1 cellular context compared by ENCODE assay signal in genomic region chr6:43009124-43009523, GRCh38.
A peak's percentile ranks its signal among the peaks of the same experiment; 100 is the strongest.
TF ChIP-seq lines count a peak whose summit lies in the region.

No MANE protein-coding gene starts in this region.

TF ChIP-seq in K562, 482 proteins besides CTCF, POLR2A, EP300 and RAD21:
- TF ChIP-seq ZSCAN32 (CRISPR knock-in tag; IDR thresholded peaks at IDR 0.05): no peak
- TF ChIP-seq, protein P1, sequence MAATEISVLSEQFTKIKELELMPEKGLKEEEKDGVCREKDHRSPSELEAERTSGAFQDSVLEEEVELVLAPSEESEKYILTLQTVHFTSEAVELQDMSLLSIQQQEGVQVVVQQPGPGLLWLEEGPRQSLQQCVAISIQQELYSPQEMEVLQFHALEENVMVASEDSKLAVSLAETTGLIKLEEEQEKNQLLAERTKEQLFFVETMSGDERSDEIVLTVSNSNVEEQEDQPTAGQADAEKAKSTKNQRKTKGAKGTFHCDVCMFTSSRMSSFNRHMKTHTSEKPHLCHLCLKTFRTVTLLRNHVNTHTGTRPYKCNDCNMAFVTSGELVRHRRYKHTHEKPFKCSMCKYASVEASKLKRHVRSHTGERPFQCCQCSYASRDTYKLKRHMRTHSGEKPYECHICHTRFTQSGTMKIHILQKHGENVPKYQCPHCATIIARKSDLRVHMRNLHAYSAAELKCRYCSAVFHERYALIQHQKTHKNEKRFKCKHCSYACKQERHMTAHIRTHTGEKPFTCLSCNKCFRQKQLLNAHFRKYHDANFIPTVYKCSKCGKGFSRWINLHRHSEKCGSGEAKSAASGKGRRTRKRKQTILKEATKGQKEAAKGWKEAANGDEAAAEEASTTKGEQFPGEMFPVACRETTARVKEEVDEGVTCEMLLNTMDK (IDR thresholded peaks at IDR 0.05; ENCODE audit: borderline replicate concordance, insufficient read depth, low read depth, low read length, poor library complexity, severe bottlenecking): peak; percentile 76
- TF ChIP-seq ZNF253 (CRISPR knock-in tag; conservative IDR thresholded peaks at IDR 0.05): no peak
- TF ChIP-seq ZNF263 (CRISPR knock-in tag; IDR thresholded peaks at IDR 0.05; ENCODE audit: borderline replicate concordance): peak; percentile 54
- 0 out of 2 replicates have a peak, but pooled peaks have one; percentile 37 for TF ChIP-seq XRCC5 (IDR thresholded peaks at IDR 0.05; ENCODE audit: low read depth, low read length)
- no peak for TF ChIP-seq CEBPB (tag; IDR thresholded peaks at IDR 0.05)
- TF ChIP-seq ZBTB1 (CRISPR knock-in tag; IDR thresholded peaks at IDR 0.05; ENCODE audit: borderline replicate concordance, low read depth): no peak
- TF ChIP-seq IRF9 (tag; IDR thresholded peaks at IDR 0.05): no peak
- TF ChIP-seq POLR2AphosphoS5 (IDR thresholded peaks at IDR 0.05; ENCODE audit: control insufficient read depth, insufficient read depth, low read depth, low read length): 0 out of 2 replicates have a peak, but pooled peaks have one; percentile 19
- no peak for TF ChIP-seq NFIC (IDR thresholded peaks at IDR 0.05)
- TF ChIP-seq, protein P2, sequence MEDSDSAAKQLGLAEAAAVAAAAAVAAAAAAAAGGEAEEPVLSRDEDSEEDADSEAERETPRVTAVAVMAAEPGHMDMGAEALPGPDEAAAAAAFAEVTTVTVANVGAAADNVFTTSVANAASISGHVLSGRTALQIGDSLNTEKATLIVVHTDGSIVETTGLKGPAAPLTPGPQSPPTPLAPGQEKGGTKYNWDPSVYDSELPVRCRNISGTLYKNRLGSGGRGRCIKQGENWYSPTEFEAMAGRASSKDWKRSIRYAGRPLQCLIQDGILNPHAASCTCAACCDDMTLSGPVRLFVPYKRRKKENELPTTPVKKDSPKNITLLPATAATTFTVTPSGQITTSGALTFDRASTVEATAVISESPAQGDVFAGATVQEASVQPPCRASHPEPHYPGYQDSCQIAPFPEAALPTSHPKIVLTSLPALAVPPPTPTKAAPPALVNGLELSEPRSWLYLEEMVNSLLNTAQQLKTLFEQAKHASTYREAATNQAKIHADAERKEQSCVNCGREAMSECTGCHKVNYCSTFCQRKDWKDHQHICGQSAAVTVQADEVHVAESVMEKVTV (CRISPR knock-in tag; IDR thresholded peaks at IDR 0.05): peak; percentile 58
- TF ChIP-seq NCOR1 (IDR thresholded peaks at IDR 0.05): no peak
- 0 out of 2 replicates have a peak, but pooled peaks have one; percentile 19 for TF ChIP-seq GABPB1 (CRISPR knock-in tag; IDR thresholded peaks at IDR 0.05)
- TF ChIP-seq KAT8 (IDR thresholded peaks at IDR 0.05; ENCODE audit: low read depth): no peak
- TF ChIP-seq, protein P3, sequence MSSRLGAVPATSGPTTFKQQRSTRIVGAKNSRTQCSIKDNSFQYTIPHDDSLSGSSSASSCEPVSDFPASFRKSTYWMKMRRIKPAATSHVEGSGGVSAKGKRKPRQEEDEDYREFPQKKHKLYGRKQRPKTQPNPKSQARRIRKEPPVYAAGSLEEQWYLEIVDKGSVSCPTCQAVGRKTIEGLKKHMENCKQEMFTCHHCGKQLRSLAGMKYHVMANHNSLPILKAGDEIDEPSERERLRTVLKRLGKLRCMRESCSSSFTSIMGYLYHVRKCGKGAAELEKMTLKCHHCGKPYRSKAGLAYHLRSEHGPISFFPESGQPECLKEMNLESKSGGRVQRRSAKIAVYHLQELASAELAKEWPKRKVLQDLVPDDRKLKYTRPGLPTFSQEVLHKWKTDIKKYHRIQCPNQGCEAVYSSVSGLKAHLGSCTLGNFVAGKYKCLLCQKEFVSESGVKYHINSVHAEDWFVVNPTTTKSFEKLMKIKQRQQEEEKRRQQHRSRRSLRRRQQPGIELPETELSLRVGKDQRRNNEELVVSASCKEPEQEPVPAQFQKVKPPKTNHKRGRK (tag; IDR thresholded peaks at IDR 0.05): no peak
- TF ChIP-seq MLLT1 (IDR thresholded peaks at IDR 0.05): no peak
- TF ChIP-seq RBM34 (IDR thresholded peaks at IDR 0.05; ENCODE audit: borderline replicate concordance, insufficient read depth, low read length): no peak
- TF ChIP-seq RCOR1 (IDR thresholded peaks at IDR 0.05; ENCODE audit: borderline replicate concordance in 1 of 2, low read depth in 2 of 2, low read length in 2 of 2): peak in 1 of 2 experiments; percentile 31; a peak in 1 of 4 replicates
- no peak for TF ChIP-seq GATAD2A (IDR thresholded peaks at IDR 0.05)
- no peak for TF ChIP-seq ZNF77 (CRISPR knock-in tag; IDR thresholded peaks at IDR 0.05)
- TF ChIP-seq FOXP1 (CRISPR knock-in tag; IDR thresholded peaks at IDR 0.05): no peak
- TF ChIP-seq STAG1 (CRISPR knock-in tag; IDR thresholded peaks at IDR 0.05; ENCODE audit: borderline replicate concordance): peak; percentile 30; the same call in 1 of the 2 replicates
- TF ChIP-seq ZNF507 (tag; conservative IDR thresholded peaks at IDR 0.05): no peak
- TF ChIP-seq DPF2 (IDR thresholded peaks at IDR 0.05): no peak
- TF ChIP-seq PHB (CRISPR knock-in tag; IDR thresholded peaks at IDR 0.05): no peak
- TF ChIP-seq, protein P4, sequence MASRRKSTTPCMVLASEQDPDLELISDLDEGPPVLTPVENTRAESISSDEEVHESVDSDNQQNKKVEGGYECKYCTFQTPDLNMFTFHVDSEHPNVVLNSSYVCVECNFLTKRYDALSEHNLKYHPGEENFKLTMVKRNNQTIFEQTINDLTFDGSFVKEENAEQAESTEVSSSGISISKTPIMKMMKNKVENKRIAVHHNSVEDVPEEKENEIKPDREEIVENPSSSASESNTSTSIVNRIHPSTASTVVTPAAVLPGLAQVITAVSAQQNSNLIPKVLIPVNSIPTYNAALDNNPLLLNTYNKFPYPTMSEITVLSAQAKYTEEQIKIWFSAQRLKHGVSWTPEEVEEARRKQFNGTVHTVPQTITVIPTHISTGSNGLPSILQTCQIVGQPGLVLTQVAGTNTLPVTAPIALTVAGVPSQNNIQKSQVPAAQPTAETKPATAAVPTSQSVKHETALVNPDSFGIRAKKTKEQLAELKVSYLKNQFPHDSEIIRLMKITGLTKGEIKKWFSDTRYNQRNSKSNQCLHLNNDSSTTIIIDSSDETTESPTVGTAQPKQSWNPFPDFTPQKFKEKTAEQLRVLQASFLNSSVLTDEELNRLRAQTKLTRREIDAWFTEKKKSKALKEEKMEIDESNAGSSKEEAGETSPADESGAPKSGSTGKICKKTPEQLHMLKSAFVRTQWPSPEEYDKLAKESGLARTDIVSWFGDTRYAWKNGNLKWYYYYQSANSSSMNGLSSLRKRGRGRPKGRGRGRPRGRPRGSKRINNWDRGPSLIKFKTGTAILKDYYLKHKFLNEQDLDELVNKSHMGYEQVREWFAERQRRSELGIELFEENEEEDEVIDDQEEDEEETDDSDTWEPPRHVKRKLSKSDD (conservative IDR thresholded peaks at IDR 0.05; ENCODE audit: low read length): 0 out of 2 replicates have a peak, but pooled peaks have one; percentile 27
- no peak for TF ChIP-seq NUFIP1 (IDR thresholded peaks at IDR 0.05; ENCODE audit: partially characterized antibody)
- no peak for TF ChIP-seq HDAC8 (tag; IDR thresholded peaks at IDR 0.05)
- no peak for TF ChIP-seq STAT5B (CRISPR knock-in tag; IDR thresholded peaks at IDR 0.05)
- 0 out of 2 replicates have a peak, but pooled peaks have one; percentile 8 for TF ChIP-seq CREM (IDR thresholded peaks at IDR 0.05; ENCODE audit: low read depth)
- TF ChIP-seq NELFE (IDR thresholded peaks at IDR 0.05; ENCODE audit: insufficient read depth, insufficient read length): no peak
- no peak for TF ChIP-seq ARID4B (CRISPR knock-in tag; IDR thresholded peaks at IDR 0.05)
- TF ChIP-seq SMC3 (conservative IDR thresholded peaks at IDR 0.05; ENCODE audit: insufficient read depth, low read depth, low read length): peak; percentile 64
- TF ChIP-seq SOX6 (IDR thresholded peaks at IDR 0.05): peak; percentile 68
- TF ChIP-seq RFX7 (CRISPR knock-in tag; IDR thresholded peaks at IDR 0.05): no peak
- no peak for TF ChIP-seq MEF2D (tag; conservative IDR thresholded peaks at IDR 0.05; ENCODE audit: low read depth)
- TF ChIP-seq JUND (IDR thresholded peaks at IDR 0.05; ENCODE audit: borderline replicate concordance, low read depth, low read length): peak; percentile 46
- TF ChIP-seq JUND (tag; IDR thresholded peaks at IDR 0.05; ENCODE audit: borderline replicate concordance, low read depth, low read length): no peak
